In the genomic region with DNA sequence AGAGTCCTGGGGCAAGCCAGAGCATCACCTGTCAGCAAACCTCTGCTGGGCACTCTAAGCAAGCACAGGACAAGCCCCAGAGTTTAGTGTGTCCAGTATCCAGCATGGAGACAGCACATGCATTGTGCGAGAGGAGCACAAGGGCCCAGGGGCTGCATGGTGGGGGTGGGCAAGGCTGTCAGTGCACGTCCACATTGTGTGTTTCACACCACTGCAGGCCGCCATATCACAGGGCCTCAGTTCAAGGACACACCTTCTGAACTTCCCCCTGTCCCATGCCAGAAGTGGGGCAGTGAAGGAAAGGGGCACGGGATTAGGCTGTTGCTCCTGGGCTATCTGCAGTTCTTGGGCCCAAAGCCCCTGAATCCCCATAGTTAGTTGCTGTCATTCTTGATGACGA, we compare ENCODE assay signal across 1 cellular context.
TF ChIP-seq lines count a peak whose summit lies in the region.

No MANE protein-coding gene starts in this region.

TF ChIP-seq in GM23338, 12 proteins besides CTCF, POLR2A, EP300 and RAD21 (continued from another document):
- TF ChIP-seq, protein P1, sequence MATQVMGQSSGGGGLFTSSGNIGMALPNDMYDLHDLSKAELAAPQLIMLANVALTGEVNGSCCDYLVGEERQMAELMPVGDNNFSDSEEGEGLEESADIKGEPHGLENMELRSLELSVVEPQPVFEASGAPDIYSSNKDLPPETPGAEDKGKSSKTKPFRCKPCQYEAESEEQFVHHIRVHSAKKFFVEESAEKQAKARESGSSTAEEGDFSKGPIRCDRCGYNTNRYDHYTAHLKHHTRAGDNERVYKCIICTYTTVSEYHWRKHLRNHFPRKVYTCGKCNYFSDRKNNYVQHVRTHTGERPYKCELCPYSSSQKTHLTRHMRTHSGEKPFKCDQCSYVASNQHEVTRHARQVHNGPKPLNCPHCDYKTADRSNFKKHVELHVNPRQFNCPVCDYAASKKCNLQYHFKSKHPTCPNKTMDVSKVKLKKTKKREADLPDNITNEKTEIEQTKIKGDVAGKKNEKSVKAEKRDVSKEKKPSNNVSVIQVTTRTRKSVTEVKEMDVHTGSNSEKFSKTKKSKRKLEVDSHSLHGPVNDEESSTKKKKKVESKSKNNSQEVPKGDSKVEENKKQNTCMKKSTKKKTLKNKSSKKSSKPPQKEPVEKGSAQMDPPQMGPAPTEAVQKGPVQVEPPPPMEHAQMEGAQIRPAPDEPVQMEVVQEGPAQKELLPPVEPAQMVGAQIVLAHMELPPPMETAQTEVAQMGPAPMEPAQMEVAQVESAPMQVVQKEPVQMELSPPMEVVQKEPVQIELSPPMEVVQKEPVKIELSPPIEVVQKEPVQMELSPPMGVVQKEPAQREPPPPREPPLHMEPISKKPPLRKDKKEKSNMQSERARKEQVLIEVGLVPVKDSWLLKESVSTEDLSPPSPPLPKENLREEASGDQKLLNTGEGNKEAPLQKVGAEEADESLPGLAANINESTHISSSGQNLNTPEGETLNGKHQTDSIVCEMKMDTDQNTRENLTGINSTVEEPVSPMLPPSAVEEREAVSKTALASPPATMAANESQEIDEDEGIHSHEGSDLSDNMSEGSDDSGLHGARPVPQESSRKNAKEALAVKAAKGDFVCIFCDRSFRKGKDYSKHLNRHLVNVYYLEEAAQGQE (IDR thresholded peaks at IDR 0.05; ENCODE audit: unreplicated experiment), result no peak
- TF ChIP-seq ZNF331 (CRISPR knock-in tag; IDR thresholded peaks at IDR 0.05; ENCODE audit: low read depth) (no peak), EZH2 (IDR thresholded peaks at IDR 0.05; ENCODE audit: low read depth, unreplicated experiment) (no peak), ZNF114 (CRISPR knock-in tag; IDR thresholded peaks at IDR 0.05) (no peak), CREB1 (CRISPR knock-in tag; IDR thresholded peaks at IDR 0.05; ENCODE audit: low read depth) (no peak)
- TF ChIP-seq, protein P2, sequence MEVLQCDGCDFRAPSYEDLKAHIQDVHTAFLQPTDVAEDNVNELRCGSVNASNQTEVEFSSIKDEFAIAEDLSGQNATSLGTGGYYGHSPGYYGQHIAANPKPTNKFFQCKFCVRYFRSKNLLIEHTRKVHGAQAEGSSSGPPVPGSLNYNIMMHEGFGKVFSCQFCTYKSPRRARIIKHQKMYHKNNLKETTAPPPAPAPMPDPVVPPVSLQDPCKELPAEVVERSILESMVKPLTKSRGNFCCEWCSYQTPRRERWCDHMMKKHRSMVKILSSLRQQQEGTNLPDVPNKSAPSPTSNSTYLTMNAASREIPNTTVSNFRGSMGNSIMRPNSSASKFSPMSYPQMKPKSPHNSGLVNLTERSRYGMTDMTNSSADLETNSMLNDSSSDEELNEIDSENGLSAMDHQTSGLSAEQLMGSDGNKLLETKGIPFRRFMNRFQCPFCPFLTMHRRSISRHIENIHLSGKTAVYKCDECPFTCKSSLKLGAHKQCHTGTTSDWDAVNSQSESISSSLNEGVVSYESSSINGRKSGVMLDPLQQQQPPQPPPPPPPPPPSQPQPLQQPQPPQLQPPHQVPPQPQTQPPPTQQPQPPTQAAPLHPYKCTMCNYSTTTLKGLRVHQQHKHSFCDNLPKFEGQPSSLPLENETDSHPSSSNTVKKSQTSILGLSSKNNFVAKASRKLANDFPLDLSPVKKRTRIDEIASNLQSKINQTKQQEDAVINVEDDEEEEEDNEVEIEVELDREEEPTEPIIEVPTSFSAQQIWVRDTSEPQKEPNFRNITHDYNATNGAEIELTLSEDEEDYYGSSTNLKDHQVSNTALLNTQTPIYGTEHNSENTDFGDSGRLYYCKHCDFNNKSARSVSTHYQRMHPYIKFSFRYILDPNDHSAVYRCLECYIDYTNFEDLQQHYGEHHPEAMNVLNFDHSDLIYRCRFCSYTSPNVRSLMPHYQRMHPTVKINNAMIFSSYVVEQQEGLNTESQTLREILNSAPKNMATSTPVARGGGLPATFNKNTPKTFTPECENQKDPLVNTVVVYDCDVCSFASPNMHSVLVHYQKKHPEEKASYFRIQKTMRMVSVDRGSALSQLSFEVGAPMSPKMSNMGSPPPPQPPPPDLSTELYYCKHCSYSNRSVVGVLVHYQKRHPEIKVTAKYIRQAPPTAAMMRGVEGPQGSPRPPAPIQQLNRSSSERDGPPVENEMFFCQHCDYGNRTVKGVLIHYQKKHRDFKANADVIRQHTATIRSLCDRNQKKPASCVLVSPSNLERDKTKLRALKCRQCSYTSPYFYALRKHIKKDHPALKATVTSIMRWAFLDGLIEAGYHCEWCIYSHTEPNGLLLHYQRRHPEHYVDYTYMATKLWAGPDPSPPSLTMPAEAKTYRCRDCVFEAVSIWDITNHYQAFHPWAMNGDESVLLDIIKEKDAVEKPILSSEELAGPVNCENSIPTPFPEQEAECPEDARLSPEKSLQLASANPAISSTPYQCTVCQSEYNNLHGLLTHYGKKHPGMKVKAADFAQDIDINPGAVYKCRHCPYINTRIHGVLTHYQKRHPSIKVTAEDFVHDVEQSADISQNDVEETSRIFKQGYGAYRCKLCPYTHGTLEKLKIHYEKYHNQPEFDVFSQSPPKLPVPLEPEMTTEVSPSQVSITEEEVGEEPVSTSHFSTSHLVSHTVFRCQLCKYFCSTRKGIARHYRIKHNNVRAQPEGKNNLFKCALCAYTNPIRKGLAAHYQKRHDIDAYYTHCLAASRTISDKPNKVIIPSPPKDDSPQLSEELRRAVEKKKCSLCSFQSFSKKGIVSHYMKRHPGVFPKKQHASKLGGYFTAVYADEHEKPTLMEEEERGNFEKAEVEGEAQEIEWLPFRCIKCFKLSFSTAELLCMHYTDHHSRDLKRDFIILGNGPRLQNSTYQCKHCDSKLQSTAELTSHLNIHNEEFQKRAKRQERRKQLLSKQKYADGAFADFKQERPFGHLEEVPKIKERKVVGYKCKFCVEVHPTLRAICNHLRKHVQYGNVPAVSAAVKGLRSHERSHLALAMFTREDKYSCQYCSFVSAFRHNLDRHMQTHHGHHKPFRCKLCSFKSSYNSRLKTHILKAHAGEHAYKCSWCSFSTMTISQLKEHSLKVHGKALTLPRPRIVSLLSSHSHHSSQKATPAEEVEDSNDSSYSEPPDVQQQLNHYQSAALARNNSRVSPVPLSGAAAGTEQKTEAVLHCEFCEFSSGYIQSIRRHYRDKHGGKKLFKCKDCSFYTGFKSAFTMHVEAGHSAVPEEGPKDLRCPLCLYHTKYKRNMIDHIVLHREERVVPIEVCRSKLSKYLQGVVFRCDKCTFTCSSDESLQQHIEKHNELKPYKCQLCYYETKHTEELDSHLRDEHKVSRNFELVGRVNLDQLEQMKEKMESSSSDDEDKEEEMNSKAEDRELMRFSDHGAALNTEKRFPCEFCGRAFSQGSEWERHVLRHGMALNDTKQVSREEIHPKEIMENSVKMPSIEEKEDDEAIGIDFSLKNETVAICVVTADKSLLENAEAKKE (CRISPR knock-in tag; IDR thresholded peaks at IDR 0.05), result no peak
